9 cellular contexts compared by ENCODE assay signal in the genomic region with DNA sequence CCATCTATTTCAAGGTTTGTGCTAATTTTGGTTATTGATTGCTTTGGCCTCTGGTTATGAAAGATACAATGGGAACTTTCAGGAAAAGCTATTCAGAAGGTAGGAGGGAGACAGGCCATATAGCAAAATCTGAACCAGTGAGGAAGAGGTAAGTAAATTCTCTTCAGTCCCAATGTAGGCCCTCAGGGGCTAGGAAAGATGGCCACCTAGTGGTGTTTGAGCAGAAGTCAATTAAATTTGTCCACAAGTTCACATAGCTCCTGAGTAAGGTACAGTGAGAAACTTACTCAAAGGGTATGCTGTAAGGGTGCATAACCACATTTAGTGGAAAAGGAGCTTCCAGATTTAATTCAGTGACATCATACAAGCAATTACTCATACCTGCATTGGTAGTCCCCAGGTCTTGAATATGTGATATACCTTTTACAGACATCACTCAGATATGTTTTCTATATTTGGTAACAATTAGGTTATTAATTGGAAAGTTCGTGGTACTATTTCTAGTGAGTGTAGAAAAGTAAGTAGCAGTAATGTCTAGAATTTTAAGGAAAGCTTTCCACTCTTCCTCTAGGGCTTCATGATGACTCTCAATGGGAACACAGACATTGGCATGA. TPM values are rescaled to one million over a fixed set of nuclear protein-coding genes. Genes with fewer than 3 reads are reported as not detected.
DNase-seq lines count a peak whose midpoint lies in the region; ATAC-seq and TF ChIP-seq lines count a peak whose summit lies in the region.
"Had no signal": no experiment of that assay in that cellular context is flagged by ENCODE, and none has a peak within 500 bp of the region (broad histone marks: within the 10 kb centered on the region; RNA-seq: fewer than 3 reads in every experiment).

No MANE protein-coding gene starts in this region.

- H3K4ac ChIP-seq in neuronal stem cell (ENCODE audit: low read length) = no peak overlapping the region

- no peak overlapping the region for H3K4me3 Mint-ChIP-seq in Caco-2 (ENCODE audit: unreplicated experiment)

- H3K4me1 ChIP-seq in Caco-2 (no peaks in the 10 kb centered on the region), fibroblast of lung (ENCODE audit: control insufficient read depth, extremely low read depth, insufficient read depth, low read length) (no peaks in the 10 kb centered on the region), neuronal stem cell (ENCODE audit: control insufficient read depth in 2 of 2, insufficient read depth in 1 of 2, low read depth in 1 of 2, low read length in 2 of 2) (no peaks in the 10 kb centered on the region)

- BruUV-seq in Caco-2 (replicated peaks; lab: Mats Ljungman, UMichigan) = no TSS peak

- H3K9me3 ChIP-seq in Caco-2 = no peaks in the 10 kb centered on the region; the same call in 1 of the 2 replicates
- no peaks in the 10 kb centered on the region for H3K9me3 ChIP-seq in fibroblast of lung (ENCODE audit: control insufficient read depth, insufficient read depth, low read depth, low read length)
- H3K9me3 ChIP-seq in neuronal stem cell (replicated peaks in 1 of 2; ENCODE audit: control insufficient read depth in 2 of 2, insufficient read depth in 1 of 2, low read depth in 1 of 2, low read length in 2 of 2) = no peaks in the 10 kb centered on the region

- no peaks in the 10 kb centered on the region for H3K9me3 Mint-ChIP-seq in Caco-2 (ENCODE audit: unreplicated experiment)

- H3K23ac ChIP-seq in neuronal stem cell (ENCODE audit: low read depth, low read length, poor library complexity) = no peak overlapping the region

- peak; percentile 60 to 66 for DNase-seq in Caco-2
- peak; percentile 69 to 79 for DNase-seq in NCI-H2081 (lab: John Stamatoyannopoulos, UW)
- DNase-seq in T1000 (lab: John Stamatoyannopoulos, UW) = peak; percentile 14
- peak; percentile 69 to 86 for DNase-seq in fibroblast of lung (ENCODE audit: low read depth in 2 of 2)
- peak; percentile 43 for DNase-seq in neuronal stem cell (ENCODE audit: low spot score)
- no peak for DNase-seq in NCI-H2029 (lab: John Stamatoyannopoulos, UW)

- no peak overlapping the region for H3K27ac ChIP-seq in fibroblast of lung (ENCODE audit: insufficient read depth, low read length)
- H3K27ac ChIP-seq in neuronal stem cell (replicated peaks; ENCODE audit: low read length) = no peak overlapping the region

- H3K9ac ChIP-seq in fibroblast of lung (ENCODE audit: insufficient read depth, low read length) (no peak overlapping the region), neuronal stem cell (ENCODE audit: low read depth, low read length, poor library complexity) (no peak overlapping the region)

- H2BK12ac ChIP-seq in neuronal stem cell (ENCODE audit: low read length) = no peak overlapping the region

- no peaks in the 10 kb centered on the region for H3K36me3 Mint-ChIP-seq in Caco-2 (ENCODE audit: insufficient read depth, unreplicated experiment)

- POLR2A ChIA-PET in Caco-2 (lab: Charles Lee) = no interaction called here

- no CpG with 5 or more reads among the region's 1 CpG for WGBS in neuronal stem cell (ENCODE audit: extremely low coverage in 2 of 2, insufficient read length in 2 of 2, insufficient replicate concordance in 1 of 2), 2 donors

- no peak overlapping the region for H3K4me2 ChIP-seq in fibroblast of lung (ENCODE audit: extremely low read depth, insufficient read depth, low read length)
- no peak overlapping the region for H3K4me2 ChIP-seq in neuronal stem cell (ENCODE audit: insufficient read depth, low read length, poor library complexity, severe bottlenecking)

- H2AFZ ChIP-seq in fibroblast of lung (ENCODE audit: low read length) (no peak overlapping the region), neuronal stem cell (ENCODE audit: low read length) (no peak overlapping the region)

- no peaks in the 10 kb centered on the region for H3K79me2 ChIP-seq in fibroblast of lung (ENCODE audit: control insufficient read depth, insufficient read depth, low read length)

- no peak overlapping the region for H2BK120ac ChIP-seq in neuronal stem cell (ENCODE audit: low read depth, low read length)

- TF ChIP-seq CTCF in Caco-2 (IDR thresholded peaks at IDR 0.05; ENCODE audit: insufficient read depth in 1 of 2, low read depth in 1 of 2, low read length in 1 of 2, severe bottlenecking in 1 of 2, unreplicated experiment in 1 of 2) (peak; percentile 80 to 83), fibroblast of lung (conservative IDR thresholded peaks at IDR 0.05 in 1 of 2, IDR thresholded peaks at IDR 0.05 in 1 of 2; ENCODE audit: low read depth in 1 of 2, low read length in 2 of 2) (peak; percentile 84 to 85)

- H3K27ac Mint-ChIP-seq in Caco-2 (ENCODE audit: unreplicated experiment) = no peak overlapping the region

- no peaks in the 10 kb centered on the region for H3K79me1 ChIP-seq in neuronal stem cell (ENCODE audit: low read depth, low read length)

- no peak overlapping the region for H2BK15ac ChIP-seq in neuronal stem cell (ENCODE audit: low read length)

- H3K4me3 ChIP-seq in Caco-2 (ENCODE audit: low read depth, low read length) (no peak overlapping the region), fibroblast of lung (replicated peaks in 1 of 4; ENCODE audit: control extremely low read depth in 1 of 4, insufficient read depth in 1 of 4, low read depth in 3 of 4, low read length in 4 of 4) (no peak overlapping the region), neuronal stem cell (ENCODE audit: low read length in 2 of 2) (no peak overlapping the region)

- H4K8ac ChIP-seq in neuronal stem cell (ENCODE audit: low read depth, low read length) = no peak overlapping the region

- H3K27me3 ChIP-seq in Caco-2 (replicated peaks; ENCODE audit: control insufficient read depth, insufficient read depth, low read length) = no peaks in the 10 kb centered on the region
- H3K27me3 ChIP-seq in fibroblast of lung (ENCODE audit: control insufficient read depth, insufficient read depth, low read length) = no peaks in the 10 kb centered on the region
- H3K27me3 ChIP-seq in neuronal stem cell (ENCODE audit: control insufficient read depth in 3 of 3, insufficient read depth in 3 of 3, low read depth in 1 of 3, low read length in 3 of 3) = no peaks in the 10 kb centered on the region

- H4K20me1 ChIP-seq in fibroblast of lung (ENCODE audit: control insufficient read depth, extremely low read depth, insufficient read depth, low read length) = no peaks in the 10 kb centered on the region

- CTCF ChIA-PET in Caco-2 (lab: Charles Lee) = interaction anchor here (0.6 to 2.3 kb wide), 13 partner anchors 13 to 666 kb away, joined by 3 to 42 read pairs (median 7); a partner anchor contains a TSS

- H3K36me3 ChIP-seq in Caco-2 (ENCODE audit: control insufficient read depth, insufficient read depth, low read length) (no peaks in the 10 kb centered on the region), fibroblast of lung (ENCODE audit: control insufficient read depth, insufficient read depth, low read length) (no peaks in the 10 kb centered on the region), neuronal stem cell (replicated peaks in 1 of 2; ENCODE audit: control insufficient read depth in 2 of 2, insufficient read depth in 2 of 2, low read length in 2 of 2) (no peaks in the 10 kb centered on the region)

- H3K18ac ChIP-seq in neuronal stem cell (ENCODE audit: low read length) = no peak overlapping the region

- no peak overlapping the region for H2AK5ac ChIP-seq in neuronal stem cell (ENCODE audit: low read depth, low read length)

- intact Hi-C loops in Caco-2 (cut with micrococcal nuclease; ENCODE audit: unreplicated experiment) = loop anchor here (1.0 to 2.0 kb wide), 5 partner anchors 16 to 260 kb away; no protein-coding TSS in a partner anchor

- no peak overlapping the region for H3K14ac ChIP-seq in neuronal stem cell (ENCODE audit: low read length)

- H4K91ac ChIP-seq in neuronal stem cell (ENCODE audit: low read depth, low read length, poor library complexity) = no peak overlapping the region

- peaks cover 6% of the 10 kb centered on the region for H3K4me1 Mint-ChIP-seq in Caco-2 (ENCODE audit: low read depth, unreplicated experiment)

- no peaks in the 10 kb centered on the region for H3K27me3 Mint-ChIP-seq in Caco-2 (ENCODE audit: insufficient read depth, unreplicated experiment)

- no peak overlapping the region for H2BK5ac ChIP-seq in neuronal stem cell (ENCODE audit: low read length)

- ATAC-seq in GM18873 (IDR thresholded peaks at IDR 0.05; ENCODE audit: low FRiP score, unreplicated experiment) = peak; percentile 74
- ATAC-seq in HG03060 (IDR thresholded peaks at IDR 0.05; ENCODE audit: low read depth, unreplicated experiment) = peak; percentile 84

RNA-seq across cellular contexts. Expression of a gene that starts 21.4 kb away (rescaled TPM):
- total RNA-seq in Caco-2 (2022) (0.77 TPM in 1 of 2 replicates, not detected in the other), fibroblast of lung (0.77 TPM in 1 of 2 replicates, not detected in the other)
- 0.22 TPM in 1 of 2 replicates, not detected in the other for polyA plus RNA-seq in fibroblast of lung
- polyA plus RNA-seq in fibroblast of lung (2012) = 0.17 TPM in 1 of 2 replicates, not detected in the other
- not detected in 2 replicates for polyA minus RNA-seq in fibroblast of lung (ENCODE audit: low replicate concordance)
- polyA plus RNA-seq in neuronal stem cell (2013, experiment 1 of 2) = not detected
- polyA plus RNA-seq in neuronal stem cell (2013, experiment 2 of 2) = 0.01 TPM
- total RNA-seq: T-helper 2 cell treated with Interferon-gamma antibody and Interleukin-4, amounts not matched to agents 100 ng/mL and 5 ng/mL, for 36 hours had no signal

RNA-seq across cellular contexts. Expression of a gene that starts 41.8 kb away (rescaled TPM):
- total RNA-seq in Caco-2 (2022) (not detected in 2 replicates), fibroblast of lung (104 and 125 TPM in 2 replicates)
- 7.1 and 136 TPM in 2 replicates for polyA plus RNA-seq in fibroblast of lung
- polyA plus RNA-seq in fibroblast of lung (2012) = 3.7 and 71.2 TPM in 2 replicates
- 2.0 and 120 TPM in 2 replicates for polyA minus RNA-seq in fibroblast of lung (ENCODE audit: low replicate concordance)
- polyA plus RNA-seq in neuronal stem cell (2013, experiment 1 of 2) = 0.04 TPM
- 0.01 TPM for polyA plus RNA-seq in neuronal stem cell (2013, experiment 2 of 2)
- total RNA-seq: T-helper 2 cell treated with Interferon-gamma antibody and Interleukin-4, amounts not matched to agents 100 ng/mL and 5 ng/mL, for 36 hours had no signal

Comparison
In these comparisons a context has a peak if more than half of its experiments do, and no peak if none do; other contexts are left out.
1. RNA of a gene that starts 41.8 kb away (total RNA-seq): 104 to 125 TPM in fibroblast of lung; not detected in Caco-2; every median in the first group is over 100 times any median in the second.